ENCODE assay signal across 13 cellular contexts in the genomic region with DNA sequence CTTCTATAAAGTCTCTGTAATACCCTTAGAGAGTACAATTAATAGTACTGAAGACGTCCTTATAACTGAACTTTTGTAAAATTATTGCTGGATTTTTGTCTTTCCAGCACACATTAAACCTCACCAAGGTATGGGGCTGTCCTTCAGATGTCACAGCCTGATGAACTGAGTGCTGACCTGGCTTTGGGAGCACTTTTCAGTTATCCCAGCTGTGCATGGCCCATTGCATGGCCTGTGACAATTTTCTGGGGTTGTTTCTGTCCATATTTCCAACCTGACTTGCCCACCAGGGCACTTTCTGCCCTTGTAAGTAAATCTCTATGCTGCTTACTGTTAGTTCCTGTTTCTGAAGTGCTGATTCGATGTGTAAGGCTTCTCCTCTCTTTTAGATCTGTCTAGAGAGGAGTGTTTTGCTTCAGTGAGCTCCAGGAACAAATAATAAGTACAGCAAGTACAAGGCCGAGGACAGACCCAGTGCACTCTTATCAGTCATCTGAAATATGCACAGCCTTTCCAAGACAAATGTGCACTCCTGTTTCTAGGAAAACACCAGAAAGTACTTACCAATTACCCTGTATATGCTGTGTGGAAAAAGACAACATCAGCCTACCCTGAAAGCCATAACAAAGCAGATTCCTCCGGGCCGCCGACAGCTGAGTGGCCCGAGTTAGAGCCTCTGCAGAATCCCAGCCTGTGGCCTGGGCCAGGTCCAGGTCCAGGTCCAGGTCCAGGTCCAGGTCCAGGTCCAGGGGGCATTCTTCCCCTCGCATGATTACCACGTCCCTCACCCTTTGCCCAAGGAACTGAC.
A peak's percentile ranks its signal among the peaks of the same experiment; 100 is the strongest.
DNase-seq lines count a peak whose midpoint lies in the region; FAIRE-seq and TF ChIP-seq lines count a peak whose summit lies in the region.
"Had no signal": no experiment of that assay in that cellular context is flagged by ENCODE, and none has a peak within 500 bp of the region (broad histone marks: within the 10 kb centered on the region; RNA-seq: fewer than 3 reads in every experiment).

No MANE protein-coding gene starts in this region.

- H3K9me3 ChIP-seq in WERI-Rb-1 (ENCODE audit: severe bottlenecking) = no peaks in the 10 kb centered on the region

- H3K27ac Mint-ChIP-seq in HFFc6 = no peak overlapping the region; the same call in 1 of the 2 replicates
- H3K27ac Mint-ChIP-seq: activated T-cell treated with anti-CD3 and anti-CD28 coated beads, Interleukin-2, amount 50 U/mL, for 72 hours; neural progenitor cell had no signal

- DNase-seq in Caki2 (ENCODE audit: low read depth) = peak; percentile 63
- peak; percentile 93 for DNase-seq in amniotic epithelial cell (ENCODE audit: low read depth)
- DNase-seq in iris pigment epithelial cell (ENCODE audit: low read depth) = peak; percentile 62
- DNase-seq in WERI-Rb-1 = no peak
- DNase-seq in H54 (ENCODE audit: insufficient read length, low spot score) = no peak
- DNase-seq in HFFc6 = no peak
- DNase-seq in SKM-1 (lab: John Stamatoyannopoulos, UW; ENCODE audit: unreplicated experiment) = no peak
- DNase-seq: activated T-cell treated with anti-CD3 and anti-CD28 coated beads, Interleukin-2, amount 50 U/mL, for 72 hours; NCI-H1694; stimulated activated CD4-positive, alpha-beta T cell treated with anti-CD3 and anti-CD28 coated beads, Interleukin-4, amount 100 ng/mL, for 1 hour; T-helper 9 cell had no signal

- no peaks in the 10 kb centered on the region for H3K27me3 Mint-ChIP-seq in HFFc6 (ENCODE audit: insufficient read depth)

- in situ Hi-C loops in Caki2 (cut with HindIII; ENCODE audit: low pct_unique_long_range_greater_than_20kb, low sequenced_read_pairs) = no loop called here

- peaks cover 18% of the 10 kb centered on the region for H3K4me1 ChIP-seq in rectal smooth muscle tissue (ENCODE audit: control insufficient read depth, insufficient read depth, low read length)
- H3K4me1 ChIP-seq: neural progenitor cell had no signal

- H3K27ac ChIP-seq in rectal smooth muscle tissue (ENCODE audit: low read depth, low read length) (peak overlapping the region; percentile 81), WERI-Rb-1 (no peak overlapping the region)
- H3K27ac ChIP-seq: neural progenitor cell had no signal

- FAIRE-seq in H54 (lab: Jason Lieb, UNC) = no peak

- H3K36me3 ChIP-seq in rectal smooth muscle tissue (ENCODE audit: control insufficient read depth, insufficient read depth, low read length) (no peaks in the 10 kb centered on the region), WERI-Rb-1 (no peaks in the 10 kb centered on the region)
- H3K36me3 ChIP-seq: neural progenitor cell had no signal

- H3K4me1 Mint-ChIP-seq in HFFc6 (ENCODE audit: low read depth) = peaks cover 2% of the 10 kb centered on the region
- H3K4me1 Mint-ChIP-seq: neural progenitor cell had no signal

- no peak overlapping the region for H3K9ac ChIP-seq in rectal smooth muscle tissue (ENCODE audit: low read length)
- H3K9ac ChIP-seq: neural progenitor cell had no signal

- TF ChIP-seq POLR2A in H54 (IDR thresholded peaks at IDR 0.05; ENCODE audit: low read depth, low read length) = no peak

- H3K4me3 Mint-ChIP-seq in HFFc6 = no peak overlapping the region
- H3K4me3 Mint-ChIP-seq: activated T-cell treated with anti-CD3 and anti-CD28 coated beads, Interleukin-2, amount 50 U/mL, for 72 hours; neural progenitor cell had no signal

- H3K27me3 ChIP-seq in rectal smooth muscle tissue (ENCODE audit: control insufficient read depth, insufficient read depth, low read length) (no peaks in the 10 kb centered on the region), WERI-Rb-1 (ENCODE audit: insufficient read depth, low read depth, severe bottlenecking) (no peaks in the 10 kb centered on the region)
- H3K27me3 ChIP-seq: neural progenitor cell had no signal

- no peak for TF ChIP-seq CTCF in WERI-Rb-1 (IDR thresholded peaks at IDR 0.05; ENCODE audit: low read depth, low read length)
- no peak for TF ChIP-seq CTCF in HFFc6 (IDR thresholded peaks at IDR 0.05)

- no peaks in the 10 kb centered on the region for H3K9me3 Mint-ChIP-seq in HFFc6
- H3K9me3 Mint-ChIP-seq: activated T-cell treated with anti-CD3 and anti-CD28 coated beads, Interleukin-2, amount 50 U/mL, for 72 hours had no signal

- no peak overlapping the region for H3K4me3 ChIP-seq in rectal smooth muscle tissue (ENCODE audit: low read length)
- no peak overlapping the region for H3K4me3 ChIP-seq in WERI-Rb-1 (ENCODE audit: low read depth, low read length)
- H3K4me3 ChIP-seq: neural progenitor cell had no signal

- peaks cover 20% of the 10 kb centered on the region; the same call in 1 of the 2 replicates for H3K36me3 Mint-ChIP-seq in HFFc6 (ENCODE audit: low read depth)

Comparison
In these comparisons a context has a peak if more than half of its experiments do, and no peak if none do; other contexts are left out.
1. DNase-seq: peak in Caki2 (single experiment), amniotic epithelial cell (single experiment) and iris pigment epithelial cell (single experiment); none in WERI-Rb-1 (single experiment), H54 (single experiment), HFFc6 (single experiment) and SKM-1 (single experiment).